ENCODE assay signal across 19 cellular contexts in genomic region chr3:47034868-47035489, GRCh38. TPM values are rescaled to one million over a fixed set of nuclear protein-coding genes. Genes with fewer than 3 reads are reported as not detected.
A peak's percentile ranks its signal among the peaks of the same experiment; 100 is the strongest.
DNase-seq lines count a peak whose midpoint lies in the region; ATAC-seq, FAIRE-seq and TF ChIP-seq lines count a peak whose summit lies in the region.
"Had no signal": no experiment of that assay in that cellular context is flagged by ENCODE, and none has a peak within 500 bp of the region (broad histone marks: within the 10 kb centered on the region; RNA-seq: fewer than 3 reads in every experiment).

No MANE protein-coding gene starts in this region.

- CTCF ChIA-PET in HepG2 (lab: Yijun Ruan, JAX; ENCODE audit: low intra/inter-chr PET ratio, low total read pairs): no interaction called here

- no peaks in the 10 kb centered on the region for H3K27me3 Mint-ChIP-seq in activated naive CD8-positive, alpha-beta T cell

- H3K4me2 ChIP-seq in HepG2 (ENCODE audit: low read depth, low read length): no peak overlapping the region

- H3K79me2 ChIP-seq in HepG2 (ENCODE audit: insufficient read depth, low read length): no peaks in the 10 kb centered on the region

- intact Hi-C loops in HepG2 (cut with micrococcal nuclease; ENCODE audit: unreplicated experiment) (no loop called here), right lobe of liver (cut with DNase I) (no loop called here)

- no peak for TF ChIP-seq RAD21 in HepG2 (CRISPR knock-in tag; IDR thresholded peaks at IDR 0.05)

- WGBS in HepG2 (ENCODE audit: low lambda C conversion rate): 90% methylated on average over 2 of the region's 2 CpGs
- 76% methylated on average over 2 of the region's 2 CpGs for WGBS in right lobe of liver (ENCODE audit: insufficient coverage, low coverage, low lambda C conversion rate, missing lambda C conversion rate)

- H2AFZ ChIP-seq in HepG2 (ENCODE audit: low read length): no peak overlapping the region

- peaks cover 61% of the 10 kb centered on the region for H3K4me1 Mint-ChIP-seq in activated naive CD8-positive, alpha-beta T cell (ENCODE audit: low read depth)

- H4K20me1 ChIP-seq in HepG2 (ENCODE audit: insufficient read depth, low read length): no peaks in the 10 kb centered on the region; the same call in 1 of the 2 replicates

- H3K36me3 ChIP-seq in HepG2 (replicated peaks in 1 of 2; ENCODE audit: control insufficient read depth in 1 of 2, insufficient read depth in 2 of 2, low read length in 2 of 2) (peaks cover 15 to 54% of the 10 kb centered on the region in 2 experiments), right lobe of liver (peaks cover 0 to 38% (median 6%) of the 10 kb centered on the region in 4 donors), mucosa of rectum (ENCODE audit: control insufficient read depth in 2 of 2, insufficient read depth in 2 of 2, low read length in 2 of 2) (peaks cover 27% of the 10 kb centered on the region in 2 donors)

- DNase-seq in HepG2 (ENCODE audit: low spot score) (no peak), right lobe of liver (no peak), activated gamma-delta T cell (lab: John Stamatoyannopoulos, UW) (no peak), erythroblast (lab: John Stamatoyannopoulos, UW) (no peak)
- DNase-seq: activated CD4-positive, alpha-beta T cell treated with anti-CD3 and anti-CD28 coated beads, Interleukin-2, amount 50 U/mL, for 1 hour; KG1; NCI-H1105 treated with DMSO at 0.1 percent for 48 hours; NCI-H2171; stimulated activated CD4-positive, alpha-beta T cell treated with anti-CD3 and anti-CD28 coated beads, Interleukin-4, amount 100 ng/mL, for 4 hours had no signal

- no peaks in the 10 kb centered on the region; a peak in 1 of 5 replicates for H3K27me3 ChIP-seq in HepG2 (ENCODE audit: control insufficient read depth in 1 of 2, insufficient read depth in 2 of 2, low read length in 2 of 2)
- H3K27me3 ChIP-seq in right lobe of liver: no peaks in the 10 kb centered on the region
- H3K27me3 ChIP-seq in mucosa of rectum (ENCODE audit: control insufficient read depth in 2 of 2, insufficient read depth in 2 of 2, low read length in 2 of 2): no peaks in the 10 kb centered on the region

- H3K27ac Mint-ChIP-seq in activated naive CD8-positive, alpha-beta T cell: peak overlapping the region; percentile 78
- H3K27ac Mint-ChIP-seq: T-helper 2 cell treated with Interferon-gamma antibody and Interleukin-4, amounts not matched to agents 5 μg/mL and 100 μg/mL, for 36 hours had no signal

- H3K27ac ChIP-seq in HepG2 (ENCODE audit: extremely low read length, insufficient read depth, low read length) (no peak overlapping the region), right lobe of liver (no peak overlapping the region), mucosa of rectum (ENCODE audit: low read depth in 2 of 2, low read length in 2 of 2) (peak overlapping the region; percentile 12 to 35)

- TF ChIP-seq CTCF in HepG2 (CRISPR knock-in tag; IDR thresholded peaks at IDR 0.05) (no peak), right lobe of liver (IDR thresholded peaks at IDR 0.05) (no peak)

- POLR2A ChIA-PET in HepG2 (lab: Yijun Ruan, JAX): no interaction called here

- no peak overlapping the region for H3K4me3 Mint-ChIP-seq in activated naive CD8-positive, alpha-beta T cell
- H3K4me3 Mint-ChIP-seq: T-helper 2 cell treated with Interferon-gamma antibody and Interleukin-4, amounts not matched to agents 5 μg/mL and 100 μg/mL, for 36 hours had no signal

- no peaks in the 10 kb centered on the region for H3K9me3 ChIP-seq in HepG2 (ENCODE audit: low read length)
- H3K9me3 ChIP-seq in right lobe of liver: no peaks in the 10 kb centered on the region
- H3K9me3 ChIP-seq in mucosa of rectum (ENCODE audit: control insufficient read depth in 2 of 2, low read length in 2 of 2): no peaks in the 10 kb centered on the region

- in situ Hi-C loops in HepG2 (cut with HindIII; ENCODE audit: extremely low pct_ligation_motif_present, low pct_unique_long_range_greater_than_20kb): no loop called here

- TF ChIP-seq POLR2A in HepG2 (IDR thresholded peaks at IDR 0.05; ENCODE audit: insufficient read depth in 1 of 2, low read depth in 2 of 2, low read length in 2 of 2): no peak
- no peak for TF ChIP-seq POLR2A in right lobe of liver (IDR thresholded peaks at IDR 0.05)
- TF ChIP-seq POLR2A in erythroblast (IDR thresholded peaks at IDR 0.05; ENCODE audit: low read length): no peak
- TF ChIP-seq POLR2A in GM18505 (IDR thresholded peaks at IDR 0.05; ENCODE audit: borderline replicate concordance, extremely low read depth, insufficient read depth, insufficient read length): no peak

- ATAC-seq in HepG2 (peak; percentile 53; the same call in 2 of the 3 replicates), right lobe of liver (no peak), HG03175 (IDR thresholded peaks at IDR 0.05; ENCODE audit: unreplicated experiment) (no peak), GM18505 (IDR thresholded peaks at IDR 0.05; ENCODE audit: unreplicated experiment) (no peak)
- ATAC-seq: esophagus mucosa, Right ventricle myocardium inferior had no signal

- H3K4me1 ChIP-seq in HepG2 (ENCODE audit: insufficient read depth, low read length) (peaks cover 20% of the 10 kb centered on the region), right lobe of liver (peaks cover 0 to 7% (median 0%) of the 10 kb centered on the region in 4 donors), mucosa of rectum (ENCODE audit: control insufficient read depth in 2 of 2, insufficient read depth in 2 of 2, low read length in 2 of 2) (peaks cover 4 to 18% of the 10 kb centered on the region in 2 donors)

- TF ChIP-seq EP300 in HepG2 (IDR thresholded peaks at IDR 0.05; ENCODE audit: low read depth in 2 of 2, low read length in 2 of 2) (no peak), HepG2 (CRISPR knock-in tag; IDR thresholded peaks at IDR 0.05; ENCODE audit: borderline replicate concordance) (no peak)

- H3K9me3 Mint-ChIP-seq in activated naive CD8-positive, alpha-beta T cell (ENCODE audit: low read depth): peaks cover 4% of the 10 kb centered on the region

- no peak overlapping the region for H3K9ac ChIP-seq in HepG2 (ENCODE audit: insufficient read depth, low read depth, low read length)
- no peak overlapping the region for H3K9ac ChIP-seq in mucosa of rectum (ENCODE audit: low read depth in 1 of 2, low read length in 2 of 2)

- BruUV-seq in HepG2 (replicated peaks; lab: Mats Ljungman, UMichigan): TSS peak; percentile 32

- no peak overlapping the region for H3K4me3 ChIP-seq in HepG2 (replicated peaks in 1 of 3; ENCODE audit: insufficient read depth in 1 of 3, low read depth in 2 of 3, low read length in 3 of 3)
- no peak overlapping the region for H3K4me3 ChIP-seq in right lobe of liver
- H3K4me3 ChIP-seq in mucosa of rectum (ENCODE audit: low read length in 2 of 2): no peak overlapping the region

- FAIRE-seq in HepG2 (lab: Jason Lieb, UNC): no peak
- FAIRE-seq: GM18507, keratinocyte, urothelium cell line had no signal

- H3K36me3 Mint-ChIP-seq in activated naive CD8-positive, alpha-beta T cell: peaks cover 18% of the 10 kb centered on the region

RNA-seq across cellular contexts. Expression of gene NBEAL2, which starts 55.5 kb away (rescaled TPM):
- 6.0 and 9.7 TPM in 2 replicates for total RNA-seq in HepG2 (2016; rRNA removed; fragmentation: Illumina TruSeq; extraction: Trizol)
- 1.8 and 2.7 TPM in 2 replicates for total RNA-seq in HepG2 (2016; cell fraction: cytosol; rRNA removed; fragmentation: Illumina TruSeq; extraction: Trizol; ENCODE audit: low read depth)
- 6.0 and 8.3 TPM in 2 replicates for total RNA-seq in HepG2 (2016; cell fraction: insoluble cytoplasmic fraction; rRNA removed; fragmentation: Illumina TruSeq; extraction: Trizol)
- 4.1 and 4.3 TPM in 2 replicates for total RNA-seq in HepG2 (2016; cell fraction: membrane; rRNA removed; fragmentation: Illumina TruSeq; extraction: Trizol)
- 14.8 and 19.9 TPM in 2 replicates for total RNA-seq in HepG2 (2016; cell fraction: nucleus; rRNA removed; fragmentation: Illumina TruSeq; extraction: Trizol)
- polyA plus RNA-seq in HepG2 (2011; rRNA removed): 12.4 and 15.8 TPM in 2 replicates
- 3.6 and 4.9 TPM in 2 replicates for polyA plus RNA-seq in HepG2 (2011; cell fraction: cytosol; rRNA removed)
- 222 and 246 TPM in 2 replicates for polyA plus RNA-seq in HepG2 (2011; cell fraction: nucleus; rRNA removed)
- 7.9 and 16.7 TPM in 2 replicates for polyA plus RNA-seq in HepG2 (2012)
- polyA plus RNA-seq in HepG2 (2016; cell fraction: cytosol; fragmentation: Illumina TruSeq; extraction: Trizol; ENCODE audit: low read depth): 0.67 and 0.80 TPM in 2 replicates
- 6.4 and 7.7 TPM in 2 replicates for polyA plus RNA-seq in HepG2 (2016; cell fraction: insoluble cytoplasmic fraction; fragmentation: Illumina TruSeq; extraction: Trizol; ENCODE audit: low read depth)
- 1.5 and 1.8 TPM in 2 replicates for polyA plus RNA-seq in HepG2 (2016; cell fraction: membrane; fragmentation: Illumina TruSeq; extraction: Trizol; ENCODE audit: low read depth)
- 69.9 and 76.5 TPM in 2 replicates for polyA plus RNA-seq in HepG2 (2016; cell fraction: nucleus; fragmentation: Illumina TruSeq; extraction: Trizol; ENCODE audit: insufficient read depth, low read depth)
- 8.9 and 19.6 TPM in 2 replicates for polyA minus RNA-seq in HepG2 (2011; rRNA and poly(A)+ RNA removed; ENCODE audit: low replicate concordance)
- polyA minus RNA-seq in HepG2 (2011; cell fraction: cytosol; rRNA and poly(A)+ RNA removed): 2.9 and 3.9 TPM in 2 replicates
- 18.7 and 21.3 TPM in 2 replicates for polyA minus RNA-seq in HepG2 (2011; cell fraction: nucleus; rRNA and poly(A)+ RNA removed)
- total RNA-seq in right lobe of liver: 10 to 100 TPM in 5 of 6 experiments, 1 to 10 TPM in 1; 8.9 to 11.7 (median 10.8) TPM

RNA-seq across cellular contexts. Expression of gene CCDC12, which starts 58.4 kb away (rescaled TPM):
- total RNA-seq in HepG2 (2016; rRNA removed; fragmentation: Illumina TruSeq; extraction: Trizol) (49.5 and 55.2 TPM in 2 replicates), right lobe of liver (10 to 100 TPM; 14.6 to 24.2 (median 17.0) TPM)
- 28.7 and 32.4 TPM in 2 replicates for total RNA-seq in HepG2 (2016; cell fraction: cytosol; rRNA removed; fragmentation: Illumina TruSeq; extraction: Trizol; ENCODE audit: low read depth)
- total RNA-seq in HepG2 (2016; cell fraction: insoluble cytoplasmic fraction; rRNA removed; fragmentation: Illumina TruSeq; extraction: Trizol): 52.2 and 56.9 TPM in 2 replicates
- total RNA-seq in HepG2 (2016; cell fraction: membrane; rRNA removed; fragmentation: Illumina TruSeq; extraction: Trizol): 27.1 and 29.7 TPM in 2 replicates
- total RNA-seq in HepG2 (2016; cell fraction: nucleus; rRNA removed; fragmentation: Illumina TruSeq; extraction: Trizol): 28.6 and 32.0 TPM in 2 replicates
- 28.9 and 30.1 TPM in 2 replicates for polyA plus RNA-seq in HepG2 (2011; rRNA removed)
- polyA plus RNA-seq in HepG2 (2011; cell fraction: cytosol; rRNA removed): 32.7 and 35.6 TPM in 2 replicates
- polyA plus RNA-seq in HepG2 (2011; cell fraction: nucleus; rRNA removed): 40.0 and 40.6 TPM in 2 replicates
- polyA plus RNA-seq in HepG2 (2012): 26.3 and 31.7 TPM in 2 replicates
- polyA plus RNA-seq in HepG2 (2016; cell fraction: cytosol; fragmentation: Illumina TruSeq; extraction: Trizol; ENCODE audit: low read depth): 14.7 and 15.4 TPM in 2 replicates
- polyA plus RNA-seq in HepG2 (2016; cell fraction: insoluble cytoplasmic fraction; fragmentation: Illumina TruSeq; extraction: Trizol; ENCODE audit: low read depth): 73.4 and 79.9 TPM in 2 replicates
- polyA plus RNA-seq in HepG2 (2016; cell fraction: membrane; fragmentation: Illumina TruSeq; extraction: Trizol; ENCODE audit: low read depth): 18.7 and 18.8 TPM in 2 replicates
- 55.2 TPM in 2 replicates for polyA plus RNA-seq in HepG2 (2016; cell fraction: nucleus; fragmentation: Illumina TruSeq; extraction: Trizol; ENCODE audit: insufficient read depth, low read depth)
- polyA minus RNA-seq in HepG2 (2011; rRNA and poly(A)+ RNA removed; ENCODE audit: low replicate concordance): 53.2 and 59.2 TPM in 2 replicates
- polyA minus RNA-seq in HepG2 (2011; cell fraction: cytosol; rRNA and poly(A)+ RNA removed): 9.3 and 12.2 TPM in 2 replicates
- polyA minus RNA-seq in HepG2 (2011; cell fraction: nucleus; rRNA and poly(A)+ RNA removed): 41.3 and 55.9 TPM in 2 replicates

Comparison
In these comparisons a context has a peak if more than half of its experiments do, and no peak if none do; other contexts are left out.
1. H3K27ac ChIP-seq: peak in mucosa of rectum (2 of 2); none in HepG2 (single experiment) and right lobe of liver (0 of 3).